Comparison of ENCODE assay signal across 1 cellular context in the genomic region with DNA sequence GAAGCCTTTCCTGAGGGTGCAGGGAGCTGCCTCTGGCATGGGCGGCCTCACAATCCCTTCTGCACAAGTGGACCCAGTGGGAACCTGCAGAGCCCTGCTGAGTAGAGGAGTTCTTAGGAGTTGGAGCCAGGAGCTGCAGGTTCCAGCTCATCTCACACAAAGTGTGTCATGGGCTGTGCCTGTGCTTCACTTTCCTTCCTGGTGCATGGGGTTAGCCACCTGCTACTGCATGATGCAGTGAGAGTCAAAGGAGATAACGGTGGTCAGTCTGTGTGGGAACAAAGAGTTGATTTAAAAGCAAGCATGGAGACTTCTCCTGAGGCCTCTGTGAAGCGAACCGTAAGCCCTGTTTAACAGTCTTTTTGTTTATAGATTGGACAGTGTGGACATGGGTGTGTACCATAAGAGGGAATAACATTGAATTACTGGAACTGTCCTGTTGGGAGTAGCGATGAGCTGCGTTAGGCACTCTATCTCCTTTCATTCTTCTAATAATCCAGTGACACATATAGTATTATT.
TF ChIP-seq lines count a peak whose summit lies in the region.

No MANE protein-coding gene starts in this region.

TF ChIP-seq in K562, 482 proteins besides CTCF, POLR2A, EP300 and RAD21 (continued from another document):
- no peak for TF ChIP-seq ZBTB9 (CRISPR knock-in tag; IDR thresholded peaks at IDR 0.05)
- no peak for TF ChIP-seq ZNF436 (CRISPR knock-in tag; IDR thresholded peaks at IDR 0.05)
- TF ChIP-seq POLR3G (IDR thresholded peaks at IDR 0.05; ENCODE audit: extremely low read depth, insufficient read length, insufficient replicate concordance), result no peak
- TF ChIP-seq CHD2 (IDR thresholded peaks at IDR 0.05; ENCODE audit: low read depth, low read length), result no peak
- TF ChIP-seq MBD2 (IDR thresholded peaks at IDR 0.05; ENCODE audit: borderline replicate concordance, low read depth), result no peak
- TF ChIP-seq ESRRB (CRISPR knock-in tag; IDR thresholded peaks at IDR 0.05; ENCODE audit: borderline replicate concordance), result no peak
- TF ChIP-seq, protein P1, sequence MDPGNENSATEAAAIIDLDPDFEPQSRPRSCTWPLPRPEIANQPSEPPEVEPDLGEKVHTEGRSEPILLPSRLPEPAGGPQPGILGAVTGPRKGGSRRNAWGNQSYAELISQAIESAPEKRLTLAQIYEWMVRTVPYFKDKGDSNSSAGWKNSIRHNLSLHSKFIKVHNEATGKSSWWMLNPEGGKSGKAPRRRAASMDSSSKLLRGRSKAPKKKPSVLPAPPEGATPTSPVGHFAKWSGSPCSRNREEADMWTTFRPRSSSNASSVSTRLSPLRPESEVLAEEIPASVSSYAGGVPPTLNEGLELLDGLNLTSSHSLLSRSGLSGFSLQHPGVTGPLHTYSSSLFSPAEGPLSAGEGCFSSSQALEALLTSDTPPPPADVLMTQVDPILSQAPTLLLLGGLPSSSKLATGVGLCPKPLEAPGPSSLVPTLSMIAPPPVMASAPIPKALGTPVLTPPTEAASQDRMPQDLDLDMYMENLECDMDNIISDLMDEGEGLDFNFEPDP (CRISPR knock-in tag; IDR thresholded peaks at IDR 0.05), result no peak
- no peak for TF ChIP-seq ATF6 (CRISPR knock-in tag; IDR thresholded peaks at IDR 0.05)
- no peak for TF ChIP-seq ZKSCAN1 (IDR thresholded peaks at IDR 0.05; ENCODE audit: low read depth, low read length)
- TF ChIP-seq PCBP2 (IDR thresholded peaks at IDR 0.05; ENCODE audit: low read depth, low read length, poor library complexity, severe bottlenecking), result no peak
- no peak for TF ChIP-seq NFE2L1 (tag; IDR thresholded peaks at IDR 0.05; ENCODE audit: borderline replicate concordance, low read depth)
- no peak for TF ChIP-seq MGA (IDR thresholded peaks at IDR 0.05)
- TF ChIP-seq POU5F1 (IDR thresholded peaks at IDR 0.05; ENCODE audit: borderline replicate concordance, low read depth, low read length, partially characterized antibody), result no peak
